Comparison of ENCODE assay signal across 17 cellular contexts in genomic region chr6:79422666-79423065, GRCh38.
"Had no signal": no experiment of that assay in that cellular context is flagged by ENCODE, and none has a peak within 500 bp of the region (broad histone marks: within the 10 kb centered on the region; RNA-seq: fewer than 3 reads in every experiment).

No MANE protein-coding gene starts in this region.

- H3K4me1 ChIP-seq: ascending aorta, parathyroid adenoma had no signal

- H3K79me2 ChIP-seq: parathyroid adenoma had no signal

- H3K36me3 Mint-ChIP-seq: naive B cell had no signal

- H3K27ac ChIP-seq: ascending aorta, left lung, neutrophil, parathyroid adenoma, suprapubic skin had no signal

- H3K4me3 ChIP-seq: ascending aorta, left lung, suprapubic skin had no signal

- H3K4me1 Mint-ChIP-seq: naive B cell had no signal

- H3K27me3 ChIP-seq: ascending aorta, left lung, neutrophil, suprapubic skin had no signal

- H2AFZ ChIP-seq: parathyroid adenoma had no signal

- H3K9ac ChIP-seq: parathyroid adenoma had no signal

- H3K27me3 Mint-ChIP-seq: naive B cell had no signal

- DNase-seq: activated CD4-positive, alpha-beta T cell treated with anti-CD3 and anti-CD28 coated beads, Interleukin-2, amount 50 U/mL, for 4 hours; activated effector memory CD4-positive, alpha-beta T cell treated with anti-CD3 and anti-CD28 coated beads, Interleukin-2, amount 50 U/mL, for 16 hours; activated naive CD4-positive, alpha-beta T cell treated with anti-CD3 and anti-CD28 coated beads, Interleukin-2, amount 50 U/mL, for 16 hours; activated T-cell treated with anti-CD3 and anti-CD28 coated beads, Interleukin-2, amount 50 U/mL, for 72 hours; erythroblast; head of caudate nucleus; left lung; naive B cell; retina; stimulated activated naive CD8-positive, alpha-beta T cell treated with anti-CD3 and anti-CD28 coated beads, Interleukin-15, Interleukin-2, amounts not matched to agents 100 U/mL and 50 U/mL, for 24 hours; T-helper 2 cell had no signal

- H3K9me3 Mint-ChIP-seq: activated T-cell treated with anti-CD3 and anti-CD28 coated beads, Interleukin-2, amount 50 U/mL, for 72 hours; naive B cell had no signal

- FAIRE-seq: colon, frontal cortex had no signal

- H3K36me3 ChIP-seq: ascending aorta, left lung, neutrophil, suprapubic skin had no signal

- H3K9me3 ChIP-seq: ascending aorta, left lung, neutrophil, suprapubic skin had no signal

- ATAC-seq: activated T-cell treated with anti-CD3 and anti-CD28 coated beads, Interleukin-2, amount 50 U/mL, for 72 hours; left lung; stimulated activated naive CD8-positive, alpha-beta T cell treated with anti-CD3 and anti-CD28 coated beads, Interleukin-15, Interleukin-2, amounts not matched to agents 100 U/mL and 50 U/mL, for 24 hours had no signal

- H3K27ac Mint-ChIP-seq: activated T-cell treated with anti-CD3 and anti-CD28 coated beads, Interleukin-2, amount 50 U/mL, for 72 hours; naive B cell had no signal

- H3K4me3 Mint-ChIP-seq: activated T-cell treated with anti-CD3 and anti-CD28 coated beads, Interleukin-2, amount 50 U/mL, for 72 hours; naive B cell had no signal
